9 cellular contexts compared by ENCODE assay signal in the genomic region with DNA sequence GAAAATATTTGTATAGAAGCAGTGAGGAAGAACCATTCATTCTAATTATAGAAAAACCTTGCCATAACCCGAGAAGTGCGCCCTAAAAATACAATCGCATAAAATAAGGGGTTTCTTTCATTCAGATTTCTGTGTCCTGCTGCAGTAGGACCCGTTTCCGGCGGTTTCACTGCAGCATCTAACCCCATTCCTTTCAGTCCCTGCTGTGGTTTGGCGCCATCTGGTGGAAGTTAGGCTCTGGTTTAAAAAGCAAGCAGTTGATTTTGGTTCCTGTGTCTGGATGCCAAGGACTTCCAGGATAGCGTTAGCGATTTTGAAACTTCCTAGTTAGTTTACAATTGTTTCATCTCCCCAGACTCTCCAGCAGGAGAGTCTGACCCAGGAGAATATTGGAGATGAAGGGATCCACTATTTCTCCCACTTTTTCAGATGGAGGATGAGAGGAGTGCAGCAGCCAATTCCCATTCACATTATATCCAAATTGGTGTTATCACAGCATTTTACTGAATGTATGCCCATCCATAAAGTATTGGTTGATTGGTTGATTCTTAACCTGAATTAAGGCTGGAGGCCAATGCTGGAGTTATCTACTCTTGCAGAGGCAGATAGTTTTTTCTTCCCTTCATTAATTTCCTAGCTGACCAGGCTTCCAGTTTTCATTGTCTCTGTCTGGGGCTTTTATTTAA.
DNase-seq lines count a peak whose midpoint lies in the region; ATAC-seq, FAIRE-seq and TF ChIP-seq lines count a peak whose summit lies in the region.
"Had no signal": no experiment of that assay in that cellular context is flagged by ENCODE, and none has a peak within 500 bp of the region (broad histone marks: within the 10 kb centered on the region; RNA-seq: fewer than 3 reads in every experiment).

No MANE protein-coding gene starts in this region.

- peak; percentile 88 for FAIRE-seq in D721Med (lab: Jason Lieb, UNC)
- FAIRE-seq: colon had no signal

- CTCF ChIA-PET in naive thymus-derived CD4-positive, alpha-beta T cell (lab: Charles Lee), result no interaction called here

- H3K9me3 Mint-ChIP-seq in naive thymus-derived CD4-positive, alpha-beta T cell, result peaks cover 0 to 1% (median 0%) of the 10 kb centered on the region in 11 donors

- no peaks in the 10 kb centered on the region for H3K27me3 ChIP-seq in naive thymus-derived CD4-positive, alpha-beta T cell (ENCODE audit: control insufficient read depth in 2 of 2, insufficient read depth in 2 of 2, low read length in 2 of 2)

- H3K4me1 ChIP-seq in naive thymus-derived CD4-positive, alpha-beta T cell (ENCODE audit: control insufficient read depth in 2 of 2, insufficient read depth in 2 of 2, low read length in 2 of 2), result no peaks in the 10 kb centered on the region

- no peaks in the 10 kb centered on the region for H3K36me3 ChIP-seq in naive thymus-derived CD4-positive, alpha-beta T cell (ENCODE audit: control insufficient read depth in 2 of 3, insufficient read depth in 3 of 3, low read length in 3 of 3)

- H3K4me3 Mint-ChIP-seq in naive thymus-derived CD4-positive, alpha-beta T cell, result no peak overlapping the region

- H3K4me3 ChIP-seq in naive thymus-derived CD4-positive, alpha-beta T cell (ENCODE audit: low read length), result no peak overlapping the region

- peaks cover 0 to 9% (median 0%) of the 10 kb centered on the region in 5 donors for H3K27me3 Mint-ChIP-seq in naive thymus-derived CD4-positive, alpha-beta T cell

- no peak for TF ChIP-seq POLR2A in erythroblast (IDR thresholded peaks at IDR 0.05; ENCODE audit: low read length)

- POLR2A ChIA-PET in naive thymus-derived CD4-positive, alpha-beta T cell (lab: Charles Lee), result no interaction called here

- H3K27ac Mint-ChIP-seq in naive thymus-derived CD4-positive, alpha-beta T cell, result no peak overlapping the region

- peaks cover 0 to 2% (median 0%) of the 10 kb centered on the region in 7 donors for H3K4me1 Mint-ChIP-seq in naive thymus-derived CD4-positive, alpha-beta T cell

- ATAC-seq in GM21423 (IDR thresholded peaks at IDR 0.05; ENCODE audit: unreplicated experiment), result peak; percentile 94
- ATAC-seq in naive thymus-derived CD4-positive, alpha-beta T cell, result peak; percentile 68

- no peaks in the 10 kb centered on the region for H3K9me3 ChIP-seq in naive thymus-derived CD4-positive, alpha-beta T cell (ENCODE audit: control insufficient read depth in 2 of 3, low read length in 3 of 3)

- no peak overlapping the region for H3K27ac ChIP-seq in naive thymus-derived CD4-positive, alpha-beta T cell (ENCODE audit: low read depth, low read length)

- DNase-seq in D721Med (ENCODE audit: insufficient read length, low spot score), result peak; percentile 33
- DNase-seq in HT-29 (ENCODE audit: low spot score), result peak; percentile 92
- DNase-seq in NOMO-1 treated with DMSO at 0.1 percent for 48 hours (lab: John Stamatoyannopoulos, UW; ENCODE audit: unreplicated experiment), result peak; percentile 87
- DNase-seq in activated CD8-positive, alpha-beta memory T cell treated with anti-CD3 and anti-CD28 coated beads, Interleukin-2, amount 50 U/mL, for 24 hours (ENCODE audit: extremely low read depth), result peak; percentile 29
- peak; percentile 66 to 81 for DNase-seq in erythroblast (lab: John Stamatoyannopoulos, UW)
- peak; percentile 17 to 64 (median 30) for DNase-seq in naive thymus-derived CD4-positive, alpha-beta T cell
- peak; percentile 18 to 39 for DNase-seq in stimulated activated CD8-positive, alpha-beta memory T cell treated with anti-CD3 and anti-CD28 coated beads, Interleukin-7, amount 100 ng/mL, for 48 hours (ENCODE audit: extremely low read depth in 1 of 2, low read depth in 1 of 2)

- TF ChIP-seq CTCF in D721Med (IDR thresholded peaks at IDR 0.05; ENCODE audit: insufficient read depth, missing control alignments), result peak; percentile 94

- intact Hi-C loops in naive thymus-derived CD4-positive, alpha-beta T cell (cut with micrococcal nuclease), result loop anchor here (1.0 to 10.0 kb wide), 5 partner anchors 157 to 1090 kb away; no protein-coding TSS in a partner anchor

- no peaks in the 10 kb centered on the region for H3K36me3 Mint-ChIP-seq in naive thymus-derived CD4-positive, alpha-beta T cell

Comparison
In these comparisons a context has a peak if more than half of its experiments do, and no peak if none do; other contexts are left out.
1. DNase-seq: peak in every context shown above with its lines; median percentile 92 in HT-29; 87 in NOMO-1 treated with DMSO at 0.1 percent for 48 hours; 74 in erythroblast; 33 in D721Med; 30 in naive thymus-derived CD4-positive, alpha-beta T cell; 29 in activated CD8-positive, alpha-beta memory T cell treated with anti-CD3 and anti-CD28 coated beads, Interleukin-2, amount 50 U/mL, for 24 hours; 28 in stimulated activated CD8-positive, alpha-beta memory T cell treated with anti-CD3 and anti-CD28 coated beads, Interleukin-7, amount 100 ng/mL, for 48 hours.